22 cellular contexts compared by ENCODE assay signal in genomic region chr16:82281544-82281943, GRCh38.
"Had no signal": no experiment of that assay in that cellular context is flagged by ENCODE, and none has a peak within 500 bp of the region (broad histone marks: within the 10 kb centered on the region; RNA-seq: fewer than 3 reads in every experiment).

No MANE protein-coding gene starts in this region.

- DNase-seq: activated CD4-positive, alpha-beta memory T cell treated with anti-CD3 and anti-CD28 coated beads, Interleukin-2, amount 10 ng/mL, durations not matched to agents 7 days and 5 days; activated CD4-positive, alpha-beta T cell treated with anti-CD3 and anti-CD28 coated beads, Interleukin-2, amount 10 ng/mL, durations not matched to agents 24 days and 14 days; activated effector memory CD4-positive, alpha-beta T cell treated with anti-CD3 and anti-CD28 coated beads, Interleukin-2, amount 50 U/mL, for 16 hours; activated naive CD4-positive, alpha-beta T cell treated with anti-CD3 and anti-CD28 coated beads, Interleukin-2, amount 10 ng/mL, durations not matched to agents 7 days and 5 days; activated T-cell treated with anti-CD3 and anti-CD28 coated beads, Interleukin-2, amount 50 U/mL, for 72 hours; amygdala; brain microvascular endothelial cell; colonic mucosa; esophagus squamous epithelium; gastrocnemius medialis; head of caudate nucleus; left lung; mammary epithelial cell; retina; stimulated activated CD4-positive, alpha-beta T cell treated with anti-CD3 and anti-CD28 coated beads, Interleukin-12 subunit alpha, Interleukin-12 subunit beta, amount 100 ng/mL, for 4 hours; stimulated activated naive CD8-positive, alpha-beta T cell treated with anti-CD3 and anti-CD28 coated beads, Interleukin-15, amount 100 ng/mL, for 72 hours had no signal

- H3K36me3 ChIP-seq: brain microvascular endothelial cell, colonic mucosa, esophagus squamous epithelium, gastrocnemius medialis, left lung, suprapubic skin, vagina had no signal

- ATAC-seq: activated CD4-positive, CD25-positive, alpha-beta regulatory T cell treated with anti-CD3 and anti-CD28 coated beads, Interleukin-2, amount 50 U/mL, for 24 hours; activated T-cell treated with anti-CD3 and anti-CD28 coated beads, Interleukin-2, amount 50 U/mL, for 72 hours; gastrocnemius medialis; left lung; natural killer cell treated with Interleukin-12 subunit alpha and Interleukin-12 subunit beta and Interleukin-15 and Interleukin-18, amount 100 ng/mL, for 72 hours; stimulated activated effector memory CD8-positive, alpha-beta T cell treated with anti-CD3 and anti-CD28 coated beads, Interleukin-12 subunit alpha, Interleukin-12 subunit beta, amount 100 ng/mL, for 72 hours; stimulated activated naive CD8-positive, alpha-beta T cell treated with anti-CD3 and anti-CD28 coated beads, Interleukin-15, amount 100 ng/mL, for 72 hours had no signal

- H3K27ac ChIP-seq: brain microvascular endothelial cell, colonic mucosa, esophagus squamous epithelium, gastrocnemius medialis, left lung, suprapubic skin, vagina, VCaP had no signal

- H3K9me3 ChIP-seq: colonic mucosa, esophagus squamous epithelium, gastrocnemius medialis, left lung, suprapubic skin, vagina had no signal

- H3K4me1 ChIP-seq: colonic mucosa, esophagus squamous epithelium, left lung, suprapubic skin, vagina had no signal

- H3K4me3 ChIP-seq: colonic mucosa, esophagus squamous epithelium, gastrocnemius medialis, left lung, suprapubic skin, vagina had no signal

- H3K27me3 ChIP-seq: colonic mucosa, esophagus squamous epithelium, gastrocnemius medialis, left lung, suprapubic skin, vagina had no signal
